ENCODE assay signal across 1 cellular context in the genomic region with DNA sequence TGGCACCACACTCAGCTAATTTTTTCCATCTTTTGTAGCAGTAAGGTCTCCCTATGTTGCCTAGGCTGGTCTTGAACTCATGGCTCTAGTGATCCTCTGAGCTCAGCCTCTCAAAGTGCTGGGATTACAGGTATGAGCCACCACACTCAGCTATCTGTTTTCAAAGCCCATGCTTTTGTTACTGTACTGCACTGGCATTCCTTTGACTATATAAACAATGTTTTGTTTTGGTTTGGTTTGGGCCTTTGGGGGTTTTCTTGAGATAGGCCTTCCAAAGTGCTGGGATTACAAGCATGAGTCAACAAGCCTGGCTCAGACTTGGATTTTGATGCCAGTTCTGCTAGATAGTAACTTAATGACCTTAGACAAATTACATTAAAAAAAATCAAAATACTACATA.
TF ChIP-seq lines count a peak whose summit lies in the region.

No MANE protein-coding gene starts in this region.

TF ChIP-seq in GM23338, 12 proteins besides CTCF, POLR2A, EP300 and RAD21 (continued from another document):
- TF ChIP-seq, protein P1, sequence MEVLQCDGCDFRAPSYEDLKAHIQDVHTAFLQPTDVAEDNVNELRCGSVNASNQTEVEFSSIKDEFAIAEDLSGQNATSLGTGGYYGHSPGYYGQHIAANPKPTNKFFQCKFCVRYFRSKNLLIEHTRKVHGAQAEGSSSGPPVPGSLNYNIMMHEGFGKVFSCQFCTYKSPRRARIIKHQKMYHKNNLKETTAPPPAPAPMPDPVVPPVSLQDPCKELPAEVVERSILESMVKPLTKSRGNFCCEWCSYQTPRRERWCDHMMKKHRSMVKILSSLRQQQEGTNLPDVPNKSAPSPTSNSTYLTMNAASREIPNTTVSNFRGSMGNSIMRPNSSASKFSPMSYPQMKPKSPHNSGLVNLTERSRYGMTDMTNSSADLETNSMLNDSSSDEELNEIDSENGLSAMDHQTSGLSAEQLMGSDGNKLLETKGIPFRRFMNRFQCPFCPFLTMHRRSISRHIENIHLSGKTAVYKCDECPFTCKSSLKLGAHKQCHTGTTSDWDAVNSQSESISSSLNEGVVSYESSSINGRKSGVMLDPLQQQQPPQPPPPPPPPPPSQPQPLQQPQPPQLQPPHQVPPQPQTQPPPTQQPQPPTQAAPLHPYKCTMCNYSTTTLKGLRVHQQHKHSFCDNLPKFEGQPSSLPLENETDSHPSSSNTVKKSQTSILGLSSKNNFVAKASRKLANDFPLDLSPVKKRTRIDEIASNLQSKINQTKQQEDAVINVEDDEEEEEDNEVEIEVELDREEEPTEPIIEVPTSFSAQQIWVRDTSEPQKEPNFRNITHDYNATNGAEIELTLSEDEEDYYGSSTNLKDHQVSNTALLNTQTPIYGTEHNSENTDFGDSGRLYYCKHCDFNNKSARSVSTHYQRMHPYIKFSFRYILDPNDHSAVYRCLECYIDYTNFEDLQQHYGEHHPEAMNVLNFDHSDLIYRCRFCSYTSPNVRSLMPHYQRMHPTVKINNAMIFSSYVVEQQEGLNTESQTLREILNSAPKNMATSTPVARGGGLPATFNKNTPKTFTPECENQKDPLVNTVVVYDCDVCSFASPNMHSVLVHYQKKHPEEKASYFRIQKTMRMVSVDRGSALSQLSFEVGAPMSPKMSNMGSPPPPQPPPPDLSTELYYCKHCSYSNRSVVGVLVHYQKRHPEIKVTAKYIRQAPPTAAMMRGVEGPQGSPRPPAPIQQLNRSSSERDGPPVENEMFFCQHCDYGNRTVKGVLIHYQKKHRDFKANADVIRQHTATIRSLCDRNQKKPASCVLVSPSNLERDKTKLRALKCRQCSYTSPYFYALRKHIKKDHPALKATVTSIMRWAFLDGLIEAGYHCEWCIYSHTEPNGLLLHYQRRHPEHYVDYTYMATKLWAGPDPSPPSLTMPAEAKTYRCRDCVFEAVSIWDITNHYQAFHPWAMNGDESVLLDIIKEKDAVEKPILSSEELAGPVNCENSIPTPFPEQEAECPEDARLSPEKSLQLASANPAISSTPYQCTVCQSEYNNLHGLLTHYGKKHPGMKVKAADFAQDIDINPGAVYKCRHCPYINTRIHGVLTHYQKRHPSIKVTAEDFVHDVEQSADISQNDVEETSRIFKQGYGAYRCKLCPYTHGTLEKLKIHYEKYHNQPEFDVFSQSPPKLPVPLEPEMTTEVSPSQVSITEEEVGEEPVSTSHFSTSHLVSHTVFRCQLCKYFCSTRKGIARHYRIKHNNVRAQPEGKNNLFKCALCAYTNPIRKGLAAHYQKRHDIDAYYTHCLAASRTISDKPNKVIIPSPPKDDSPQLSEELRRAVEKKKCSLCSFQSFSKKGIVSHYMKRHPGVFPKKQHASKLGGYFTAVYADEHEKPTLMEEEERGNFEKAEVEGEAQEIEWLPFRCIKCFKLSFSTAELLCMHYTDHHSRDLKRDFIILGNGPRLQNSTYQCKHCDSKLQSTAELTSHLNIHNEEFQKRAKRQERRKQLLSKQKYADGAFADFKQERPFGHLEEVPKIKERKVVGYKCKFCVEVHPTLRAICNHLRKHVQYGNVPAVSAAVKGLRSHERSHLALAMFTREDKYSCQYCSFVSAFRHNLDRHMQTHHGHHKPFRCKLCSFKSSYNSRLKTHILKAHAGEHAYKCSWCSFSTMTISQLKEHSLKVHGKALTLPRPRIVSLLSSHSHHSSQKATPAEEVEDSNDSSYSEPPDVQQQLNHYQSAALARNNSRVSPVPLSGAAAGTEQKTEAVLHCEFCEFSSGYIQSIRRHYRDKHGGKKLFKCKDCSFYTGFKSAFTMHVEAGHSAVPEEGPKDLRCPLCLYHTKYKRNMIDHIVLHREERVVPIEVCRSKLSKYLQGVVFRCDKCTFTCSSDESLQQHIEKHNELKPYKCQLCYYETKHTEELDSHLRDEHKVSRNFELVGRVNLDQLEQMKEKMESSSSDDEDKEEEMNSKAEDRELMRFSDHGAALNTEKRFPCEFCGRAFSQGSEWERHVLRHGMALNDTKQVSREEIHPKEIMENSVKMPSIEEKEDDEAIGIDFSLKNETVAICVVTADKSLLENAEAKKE (CRISPR knock-in tag; IDR thresholded peaks at IDR 0.05) = no peak
